Comparison of ENCODE assay signal across 8 cellular contexts in genomic region chr16:81514041-81514559, GRCh38.
DNase-seq lines count a peak whose midpoint lies in the region; ATAC-seq and TF ChIP-seq lines count a peak whose summit lies in the region.

No MANE protein-coding gene starts in this region.

- 76% methylated on average over 7 of the region's 7 CpGs for WGBS in suprapubic skin

- ATAC-seq in activated CD8-positive, alpha-beta T cell treated with anti-CD3 and anti-CD28 coated beads, Interleukin-2, amount 10 ng/mL, durations not matched to agents 7 days and 5 days, result peak; percentile 23
- ATAC-seq in activated CD8-positive, alpha-beta T cell treated with anti-CD3 and anti-CD28 coated beads for 36 hours, result no peak
- ATAC-seq in HG03175 (IDR thresholded peaks at IDR 0.05; ENCODE audit: unreplicated experiment), result peak; percentile 65
- ATAC-seq in central memory CD8-positive, alpha-beta T cell (replicated peaks; ENCODE audit: extremely low read depth, poor library complexity, severe bottlenecking), result no peak
- peak; percentile 70 to 84 for ATAC-seq in stimulated activated naive B cell treated with anti-CD40 and anti-IgM and Interleukin-4, amounts not matched to agents 10 μg/mL and 1 μg/mL and 100 μg/mL, for 72 hours (replicated peaks)

- H3K4me1 Mint-ChIP-seq in activated CD8-positive, alpha-beta T cell treated with anti-CD3 and anti-CD28 coated beads, Interleukin-2, amount 10 ng/mL, durations not matched to agents 7 days and 5 days (ENCODE audit: low read depth), result peaks cover 40% of the 10 kb centered on the region
- H3K4me1 Mint-ChIP-seq in activated CD8-positive, alpha-beta T cell treated with anti-CD3 and anti-CD28 coated beads for 36 hours (ENCODE audit: low read depth), result peaks cover 10% of the 10 kb centered on the region
- peaks cover 25% of the 10 kb centered on the region for H3K4me1 Mint-ChIP-seq in central memory CD8-positive, alpha-beta T cell
- peaks cover 37 to 63% of the 10 kb centered on the region in 2 donors for H3K4me1 Mint-ChIP-seq in stimulated activated naive B cell treated with anti-CD40 and anti-IgM and Interleukin-4, amounts not matched to agents 10 μg/mL and 1 μg/mL and 100 μg/mL, for 72 hours

- no peak overlapping the region for H3K27ac ChIP-seq in suprapubic skin

- H3K36me3 ChIP-seq in suprapubic skin, result no peaks in the 10 kb centered on the region

- TF ChIP-seq CTCF in activated CD8-positive, alpha-beta T cell treated with anti-CD3 and anti-CD28 coated beads for 36 hours (IDR thresholded peaks at IDR 0.05), result no peak
- TF ChIP-seq CTCF in suprapubic skin (IDR thresholded peaks at IDR 0.05), result no peak

- intact Hi-C loops in activated CD8-positive, alpha-beta T cell treated with anti-CD3 and anti-CD28 coated beads for 36 hours (cut with micrococcal nuclease), result no loop called here

- no peak overlapping the region for H3K27ac Mint-ChIP-seq in activated CD8-positive, alpha-beta T cell treated with anti-CD3 and anti-CD28 coated beads, Interleukin-2, amount 10 ng/mL, durations not matched to agents 7 days and 5 days
- H3K27ac Mint-ChIP-seq in activated CD8-positive, alpha-beta T cell treated with anti-CD3 and anti-CD28 coated beads for 36 hours, result no peak overlapping the region
- H3K27ac Mint-ChIP-seq in central memory CD8-positive, alpha-beta T cell (ENCODE audit: low read depth), result peak overlapping the region; percentile 72
- H3K27ac Mint-ChIP-seq in stimulated activated naive B cell treated with anti-CD40 and anti-IgM and Interleukin-4, amounts not matched to agents 10 μg/mL and 1 μg/mL and 100 μg/mL, for 72 hours, result peak overlapping the region; percentile 77

- H3K27me3 Mint-ChIP-seq in activated CD8-positive, alpha-beta T cell treated with anti-CD3 and anti-CD28 coated beads, Interleukin-2, amount 10 ng/mL, durations not matched to agents 7 days and 5 days (ENCODE audit: low read depth), result no peaks in the 10 kb centered on the region
- H3K27me3 Mint-ChIP-seq in activated CD8-positive, alpha-beta T cell treated with anti-CD3 and anti-CD28 coated beads for 36 hours, result no peaks in the 10 kb centered on the region
- no peaks in the 10 kb centered on the region for H3K27me3 Mint-ChIP-seq in central memory CD8-positive, alpha-beta T cell
- H3K27me3 Mint-ChIP-seq in stimulated activated naive B cell treated with anti-CD40 and anti-IgM and Interleukin-4, amounts not matched to agents 10 μg/mL and 1 μg/mL and 100 μg/mL, for 72 hours, result no peaks in the 10 kb centered on the region

- H3K4me1 ChIP-seq in suprapubic skin, result peaks cover 47% of the 10 kb centered on the region

- no peak overlapping the region for H3K4me3 ChIP-seq in suprapubic skin

- no peak for TF ChIP-seq POLR2A in suprapubic skin (IDR thresholded peaks at IDR 0.05)

- H3K4me3 Mint-ChIP-seq in activated CD8-positive, alpha-beta T cell treated with anti-CD3 and anti-CD28 coated beads, Interleukin-2, amount 10 ng/mL, durations not matched to agents 7 days and 5 days, result no peak overlapping the region
- no peak overlapping the region for H3K4me3 Mint-ChIP-seq in activated CD8-positive, alpha-beta T cell treated with anti-CD3 and anti-CD28 coated beads for 36 hours
- peak overlapping the region; percentile 24 for H3K4me3 Mint-ChIP-seq in central memory CD8-positive, alpha-beta T cell
- H3K4me3 Mint-ChIP-seq in stimulated activated naive B cell treated with anti-CD40 and anti-IgM and Interleukin-4, amounts not matched to agents 10 μg/mL and 1 μg/mL and 100 μg/mL, for 72 hours, result peak overlapping the region; percentile 13 to 18

- POLR2A ChIA-PET in activated CD8-positive, alpha-beta T cell treated with anti-CD3 and anti-CD28 coated beads, Interleukin-2, amount 10 ng/mL, durations not matched to agents 7 days and 5 days (lab: Charles Lee), result no interaction called here
- POLR2A ChIA-PET in activated CD8-positive, alpha-beta T cell treated with anti-CD3 and anti-CD28 coated beads for 36 hours (lab: Charles Lee), result interaction anchor here (0.9 kb wide), 1 partner anchor 14 kb away, joined by 3 read pairs; no protein-coding TSS in a partner anchor

- no peak for TF ChIP-seq EP300 in suprapubic skin (IDR thresholded peaks at IDR 0.05)

- CTCF ChIA-PET in activated CD8-positive, alpha-beta T cell treated with anti-CD3 and anti-CD28 coated beads, Interleukin-2, amount 10 ng/mL, durations not matched to agents 7 days and 5 days (lab: Charles Lee), result no interaction called here
- CTCF ChIA-PET in activated CD8-positive, alpha-beta T cell treated with anti-CD3 and anti-CD28 coated beads for 36 hours (lab: Charles Lee), result interaction anchor here (1.2 kb wide), 1 partner anchor 12 kb away, joined by 3 read pairs; no protein-coding TSS in a partner anchor

- no peak for DNase-seq in activated CD8-positive, alpha-beta T cell treated with anti-CD3 and anti-CD28 coated beads, Interleukin-2, amount 10 ng/mL, durations not matched to agents 7 days and 5 days
- DNase-seq in activated CD8-positive, alpha-beta T cell treated with anti-CD3 and anti-CD28 coated beads for 36 hours, result no peak
- no peak for DNase-seq in central memory CD8-positive, alpha-beta T cell (ENCODE audit: low spot score in 2 of 2)
- no peak for DNase-seq in stimulated activated naive B cell treated with anti-CD40 and anti-IgM and Interleukin-4, amounts not matched to agents 10 μg/mL and 1 μg/mL and 100 μg/mL, for 72 hours
- DNase-seq in suprapubic skin (ENCODE audit: low spot score in 2 of 2) (no peak), DMS 273 treated with DMSO at 0.1 percent for 48 hours (lab: John Stamatoyannopoulos, UW) (no peak)
- DNase-seq in activated CD4-positive, alpha-beta T cell treated with anti-CD3 and anti-CD28 coated beads, Interleukin-2, amount 50 U/mL, for 48 hours, result no peak

- no peaks in the 10 kb centered on the region for H3K9me3 ChIP-seq in suprapubic skin

- no peaks in the 10 kb centered on the region for H3K27me3 ChIP-seq in suprapubic skin

- peaks cover 38% of the 10 kb centered on the region for H3K36me3 Mint-ChIP-seq in activated CD8-positive, alpha-beta T cell treated with anti-CD3 and anti-CD28 coated beads, Interleukin-2, amount 10 ng/mL, durations not matched to agents 7 days and 5 days (ENCODE audit: low read depth)
- no peaks in the 10 kb centered on the region for H3K36me3 Mint-ChIP-seq in activated CD8-positive, alpha-beta T cell treated with anti-CD3 and anti-CD28 coated beads for 36 hours (ENCODE audit: low read depth)
- H3K36me3 Mint-ChIP-seq in central memory CD8-positive, alpha-beta T cell (ENCODE audit: insufficient read depth), result peaks cover 5% of the 10 kb centered on the region
- H3K36me3 Mint-ChIP-seq in stimulated activated naive B cell treated with anti-CD40 and anti-IgM and Interleukin-4, amounts not matched to agents 10 μg/mL and 1 μg/mL and 100 μg/mL, for 72 hours, result peaks cover 19 to 34% of the 10 kb centered on the region in 2 donors

- H3K9me3 Mint-ChIP-seq in activated CD8-positive, alpha-beta T cell treated with anti-CD3 and anti-CD28 coated beads, Interleukin-2, amount 10 ng/mL, durations not matched to agents 7 days and 5 days (ENCODE audit: insufficient read depth), result no peaks in the 10 kb centered on the region
- H3K9me3 Mint-ChIP-seq in activated CD8-positive, alpha-beta T cell treated with anti-CD3 and anti-CD28 coated beads for 36 hours, result no peaks in the 10 kb centered on the region
- H3K9me3 Mint-ChIP-seq in central memory CD8-positive, alpha-beta T cell, result no peaks in the 10 kb centered on the region
- no peaks in the 10 kb centered on the region for H3K9me3 Mint-ChIP-seq in stimulated activated naive B cell treated with anti-CD40 and anti-IgM and Interleukin-4, amounts not matched to agents 10 μg/mL and 1 μg/mL and 100 μg/mL, for 72 hours

Comparison
In these comparisons a context has a peak if more than half of its experiments do, and no peak if none do; other contexts are left out.
1. ATAC-seq: peak in activated CD8-positive, alpha-beta T cell treated with anti-CD3 and anti-CD28 coated beads, Interleukin-2, amount 10 ng/mL, durations not matched to agents 7 days and 5 days (single experiment), HG03175 (single experiment) and stimulated activated naive B cell treated with anti-CD40 and anti-IgM and Interleukin-4, amounts not matched to agents 10 μg/mL and 1 μg/mL and 100 μg/mL, for 72 hours (2 of 2); none in activated CD8-positive, alpha-beta T cell treated with anti-CD3 and anti-CD28 coated beads for 36 hours (single experiment) and central memory CD8-positive, alpha-beta T cell (single experiment).
2. H3K27ac Mint-ChIP-seq: peak in central memory CD8-positive, alpha-beta T cell (single experiment) and stimulated activated naive B cell treated with anti-CD40 and anti-IgM and Interleukin-4, amounts not matched to agents 10 μg/mL and 1 μg/mL and 100 μg/mL, for 72 hours (single experiment); none in activated CD8-positive, alpha-beta T cell treated with anti-CD3 and anti-CD28 coated beads, Interleukin-2, amount 10 ng/mL, durations not matched to agents 7 days and 5 days (single experiment) and activated CD8-positive, alpha-beta T cell treated with anti-CD3 and anti-CD28 coated beads for 36 hours (single experiment).
3. H3K4me3 Mint-ChIP-seq: peak in central memory CD8-positive, alpha-beta T cell (single experiment) and stimulated activated naive B cell treated with anti-CD40 and anti-IgM and Interleukin-4, amounts not matched to agents 10 μg/mL and 1 μg/mL and 100 μg/mL, for 72 hours (2 of 2); none in activated CD8-positive, alpha-beta T cell treated with anti-CD3 and anti-CD28 coated beads, Interleukin-2, amount 10 ng/mL, durations not matched to agents 7 days and 5 days (single experiment) and activated CD8-positive, alpha-beta T cell treated with anti-CD3 and anti-CD28 coated beads for 36 hours (single experiment).